ENCODE assay signal across 14 cellular contexts in the genomic region with DNA sequence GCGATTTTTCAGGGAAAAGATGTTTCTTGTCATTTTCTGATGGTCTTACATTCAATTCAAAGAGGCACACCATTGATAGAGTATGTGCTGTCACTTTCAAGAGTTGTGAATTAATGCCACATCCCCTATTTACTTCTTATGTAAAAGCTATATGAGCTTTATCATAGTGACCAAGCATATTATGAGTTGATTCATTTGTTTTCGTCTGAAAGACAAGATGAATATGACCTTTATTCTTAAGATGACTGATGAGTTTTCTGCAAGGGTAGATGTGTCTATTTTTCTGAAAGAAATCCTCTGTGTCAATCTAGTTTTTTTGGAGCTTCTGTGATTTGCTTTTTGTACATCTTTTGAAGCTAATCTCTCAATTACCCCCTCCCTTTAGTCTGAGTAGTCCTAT.
"Had no signal": no experiment of that assay in that cellular context is flagged by ENCODE, and none has a peak within 500 bp of the region (broad histone marks: within the 10 kb centered on the region; RNA-seq: fewer than 3 reads in every experiment).

No MANE protein-coding gene starts in this region.

- DNase-seq: dermis blood vessel endothelial cell; dorsolateral prefrontal cortex; effector CD4-positive, alpha-beta T cell; effector memory CD4-positive, alpha-beta T cell; foreskin keratinocyte; heart left ventricle; hypothalamus; left cardiac atrium; left lung; left ventricle myocardium superior; mammary epithelial cell; mesendoderm; midbrain; naive thymus-derived CD4-positive, alpha-beta T cell had no signal
